ENCODE assay signal across 1 cellular context in the genomic region with DNA sequence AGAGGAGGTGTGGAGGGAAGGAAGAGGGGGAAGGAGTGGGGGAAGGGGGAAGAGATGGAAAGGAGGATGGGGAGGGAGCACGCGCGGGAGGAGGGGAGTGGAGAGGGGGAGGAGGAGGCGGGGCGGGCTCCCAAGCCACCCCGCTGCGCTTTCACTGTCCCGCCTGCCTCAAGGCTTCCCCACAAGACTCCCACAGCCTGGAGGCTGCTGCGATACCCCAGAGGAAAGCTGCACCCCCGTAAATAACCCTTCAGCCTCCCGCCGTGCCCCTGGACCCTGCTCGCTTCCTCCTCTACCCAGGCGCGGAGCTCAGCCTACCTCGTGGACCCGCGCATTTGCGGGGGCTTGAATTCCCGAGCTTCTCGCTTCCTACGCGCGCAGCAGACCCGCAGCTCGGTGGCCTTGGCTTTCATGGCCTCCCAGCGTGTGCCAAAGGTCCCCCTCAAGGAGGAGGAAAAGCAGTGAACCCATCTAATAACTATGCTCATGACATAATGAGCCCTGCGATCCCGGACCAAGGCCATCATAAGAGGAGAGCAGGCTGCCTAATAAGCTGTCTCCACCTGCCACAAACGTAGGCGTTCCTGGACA.
A peak's percentile ranks its signal among the peaks of the same experiment; 100 is the strongest.
TF ChIP-seq lines count a peak whose summit lies in the region.

Gene C10orf67 (minus strand): TSS at position 547 of the 591 bp plus-strand sequence. CDS start 23 bp downstream, at position 524.

TF ChIP-seq in HEK293, 187 proteins besides CTCF, POLR2A, EP300 and RAD21 (continued from another document):
- TF ChIP-seq HIC1 (tag by site-specific recombination; IDR thresholded peaks at IDR 0.05) (no peak), BCL6B (tag by site-specific recombination; IDR thresholded peaks at IDR 0.05) (no peak), ZBTB8A (tag by site-specific recombination; IDR thresholded peaks at IDR 0.05) (peak; percentile 75), ZNF548 (tag by site-specific recombination; IDR thresholded peaks at IDR 0.05) (no peak), SETDB1 (IDR thresholded peaks at IDR 0.05; ENCODE audit: insufficient read length, low read length) (no peak), ZNF561 (tag by site-specific recombination; IDR thresholded peaks at IDR 0.05; ENCODE audit: borderline replicate concordance) (no peak; the same call in 1 of the 2 replicates), ZNF184 (tag by site-specific recombination; IDR thresholded peaks at IDR 0.05) (no peak), ZNF112 (tag by site-specific recombination; IDR thresholded peaks at IDR 0.05) (no peak), HOXA7 (CRISPR knock-in tag; IDR thresholded peaks at IDR 0.05; ENCODE audit: borderline replicate concordance) (no peak), ZNF558 (tag by site-specific recombination; IDR thresholded peaks at IDR 0.05) (no peak; the same call in 1 of the 2 replicates), ZSCAN4 (tag by site-specific recombination; IDR thresholded peaks at IDR 0.05) (peak; percentile 54; the same call in 1 of the 2 replicates), MEIS1 (CRISPR knock-in tag; IDR thresholded peaks at IDR 0.05; ENCODE audit: borderline replicate concordance) (no peak), ZFHX2 (tag by site-specific recombination; conservative IDR thresholded peaks at IDR 0.05) (peak; percentile 97), ZNF747 (tag by site-specific recombination; IDR thresholded peaks at IDR 0.05) (no peak)
- TF ChIP-seq, protein P1, sequence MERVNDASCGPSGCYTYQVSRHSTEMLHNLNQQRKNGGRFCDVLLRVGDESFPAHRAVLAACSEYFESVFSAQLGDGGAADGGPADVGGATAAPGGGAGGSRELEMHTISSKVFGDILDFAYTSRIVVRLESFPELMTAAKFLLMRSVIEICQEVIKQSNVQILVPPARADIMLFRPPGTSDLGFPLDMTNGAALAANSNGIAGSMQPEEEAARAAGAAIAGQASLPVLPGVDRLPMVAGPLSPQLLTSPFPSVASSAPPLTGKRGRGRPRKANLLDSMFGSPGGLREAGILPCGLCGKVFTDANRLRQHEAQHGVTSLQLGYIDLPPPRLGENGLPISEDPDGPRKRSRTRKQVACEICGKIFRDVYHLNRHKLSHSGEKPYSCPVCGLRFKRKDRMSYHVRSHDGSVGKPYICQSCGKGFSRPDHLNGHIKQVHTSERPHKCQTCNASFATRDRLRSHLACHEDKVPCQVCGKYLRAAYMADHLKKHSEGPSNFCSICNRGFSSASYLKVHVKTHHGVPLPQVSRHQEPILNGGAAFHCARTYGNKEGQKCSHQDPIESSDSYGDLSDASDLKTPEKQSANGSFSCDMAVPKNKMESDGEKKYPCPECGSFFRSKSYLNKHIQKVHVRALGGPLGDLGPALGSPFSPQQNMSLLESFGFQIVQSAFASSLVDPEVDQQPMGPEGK (tag by site-specific recombination; IDR thresholded peaks at IDR 0.05): peak; percentile 95
